ENCODE assay signal across 8 cellular contexts in the genomic region with DNA sequence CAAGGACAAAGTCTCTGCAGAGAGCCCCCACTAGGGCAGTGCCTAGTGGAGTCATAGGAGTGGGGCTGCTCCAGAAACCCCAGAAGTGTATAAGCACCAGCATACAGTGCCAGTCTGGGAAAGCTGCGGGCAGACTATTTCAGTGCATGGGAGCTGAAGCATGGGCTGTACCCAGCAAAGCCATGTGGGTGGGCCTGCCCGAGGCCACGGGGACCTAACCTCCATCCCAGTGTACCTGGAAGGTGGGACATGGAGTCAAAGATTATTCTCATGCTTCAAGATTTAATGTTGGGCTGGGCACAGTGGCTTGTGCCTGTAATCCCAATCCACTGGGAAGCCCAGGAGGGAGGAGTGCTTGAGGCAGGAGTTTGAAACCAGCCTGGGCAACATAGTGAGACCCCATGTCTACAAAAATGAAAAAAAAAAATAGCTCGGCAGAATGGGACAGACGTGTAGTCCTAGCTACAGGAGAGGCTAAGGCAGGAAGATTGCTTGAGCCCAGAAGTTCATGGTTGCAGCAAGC.
"Had no signal": no experiment of that assay in that cellular context is flagged by ENCODE, and none has a peak within 500 bp of the region (broad histone marks: within the 10 kb centered on the region; RNA-seq: fewer than 3 reads in every experiment).

No MANE protein-coding gene starts in this region.

- H2AFZ ChIP-seq: GM23338 had no signal

- H3K36me3 ChIP-seq: HAP-1 had no signal

- ATAC-seq: GM23338, HCT116 had no signal

- H3K4me1 ChIP-seq: HAP-1 had no signal

- H3K4me2 ChIP-seq: GM23338 had no signal

- DNase-seq: H7, HFFc6, IMR-90, KBM-7 had no signal

- H3K27ac Mint-ChIP-seq: GM23338, HFFc6 had no signal

- FAIRE-seq: HTR-8/SVneo had no signal

- H3K4me3 ChIP-seq: GM23338, HAP-1 had no signal

- H3K4me3 Mint-ChIP-seq: GM23338, HFFc6 had no signal
